In the genomic region with DNA sequence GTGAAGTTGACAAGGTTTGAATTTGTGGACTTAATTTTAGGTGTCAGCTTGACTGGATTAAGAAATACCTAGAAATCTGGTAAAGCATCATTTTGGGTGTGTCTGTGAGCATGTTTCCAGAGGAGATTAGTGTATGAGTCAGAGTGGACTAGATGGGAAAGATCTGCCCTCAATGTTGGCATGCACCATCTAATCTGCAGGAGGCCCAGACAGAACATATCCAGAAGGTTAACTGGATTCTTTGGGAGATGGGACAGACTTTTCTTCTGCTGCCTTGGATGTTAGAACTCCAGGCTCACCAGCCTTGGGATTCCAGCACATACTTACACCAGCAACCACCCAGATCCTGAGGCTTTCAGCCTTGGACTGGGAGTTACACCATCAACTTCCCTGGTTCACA, we compare ENCODE assay signal across 1 cellular context.
TF ChIP-seq lines count a peak whose summit lies in the region.

No MANE protein-coding gene starts in this region.

TF ChIP-seq in IMR-90, 13 proteins besides CTCF, POLR2A, EP300 and RAD21:
- TF ChIP-seq USF2 (IDR thresholded peaks at IDR 0.05; ENCODE audit: low read depth, low read length) = no peak
- TF ChIP-seq BHLHE40 (IDR thresholded peaks at IDR 0.05; ENCODE audit: low read depth, low read length) = no peak
- no peak for TF ChIP-seq RCOR1 (IDR thresholded peaks at IDR 0.05; ENCODE audit: insufficient replicate concordance, low read length)
- no peak for TF ChIP-seq MAFK (IDR thresholded peaks at IDR 0.05; ENCODE audit: low read depth, low read length)
- TF ChIP-seq CHD1 (IDR thresholded peaks at IDR 0.05; ENCODE audit: low read depth, low read length) = no peak
- TF ChIP-seq CEBPB (IDR thresholded peaks at IDR 0.05; ENCODE audit: low read depth, low read length) = no peak
- TF ChIP-seq MAZ (IDR thresholded peaks at IDR 0.05; ENCODE audit: borderline replicate concordance, low read depth, low read length) = no peak
- no peak for TF ChIP-seq FOS (IDR thresholded peaks at IDR 0.05; ENCODE audit: low read depth, low read length)
- TF ChIP-seq NFE2L2 (IDR thresholded peaks at IDR 0.05; ENCODE audit: low read depth, low read length) = no peak
- TF ChIP-seq RFX5 (IDR thresholded peaks at IDR 0.05; ENCODE audit: low read depth, low read length) = no peak
- TF ChIP-seq MXI1 (IDR thresholded peaks at IDR 0.05; ENCODE audit: borderline replicate concordance, low read depth, low read length) = no peak
- TF ChIP-seq SMC3 (IDR thresholded peaks at IDR 0.05; ENCODE audit: low read depth, low read length) = no peak
- TF ChIP-seq ELK1 (IDR thresholded peaks at IDR 0.05; ENCODE audit: borderline replicate concordance, low read depth, low read length) = no peak
